In genomic region chr16:76985362-76985761, GRCh38 we compare ENCODE assay signal across 24 cellular contexts.
"Had no signal": no experiment of that assay in that cellular context is flagged by ENCODE, and none has a peak within 500 bp of the region (broad histone marks: within the 10 kb centered on the region; RNA-seq: fewer than 3 reads in every experiment).

No MANE protein-coding gene starts in this region.

- H3K4me1 Mint-ChIP-seq: activated B cell treated with CpG ODN at 0.5 μM for 24 hours; activated CD4-positive, alpha-beta T cell treated with anti-CD3 and anti-CD28 coated beads, Interleukin-2, amount 10 ng/mL, durations not matched to agents 7 days and 5 days; activated T-helper 17 cell treated with anti-CD3 and anti-CD28 coated beads, Interleukin-2, amount 50 U/mL, for 72 hours; T-helper 17 cell had no signal

- H3K4me3 ChIP-seq: ascending aorta, MG63 had no signal

- H3K36me3 ChIP-seq: ascending aorta, MG63 had no signal

- ATAC-seq: activated T-helper 17 cell treated with anti-CD3 and anti-CD28 coated beads, Interleukin-2, amount 50 U/mL, for 72 hours; PC-3; T-helper 17 cell had no signal

- H3K4me1 ChIP-seq: ascending aorta had no signal

- H3K27me3 ChIP-seq: ascending aorta, MG63 had no signal

- H3K9me3 ChIP-seq: ascending aorta, MG63 had no signal

- H3K27ac ChIP-seq: ascending aorta had no signal

- H3K4me3 Mint-ChIP-seq: activated B cell treated with CpG ODN at 0.5 μM for 24 hours; activated CD4-positive, alpha-beta memory T cell treated with anti-CD3 and anti-CD28 coated beads for 36 hours; activated CD4-positive, alpha-beta T cell treated with anti-CD3 and anti-CD28 coated beads, Interleukin-2, amount 10 ng/mL, durations not matched to agents 7 days and 5 days; activated T-helper 17 cell treated with anti-CD3 and anti-CD28 coated beads, Interleukin-2, amount 50 U/mL, for 72 hours; brain; T-helper 17 cell had no signal

- H3K9me3 Mint-ChIP-seq: activated B cell treated with CpG ODN at 0.5 μM for 24 hours; activated CD4-positive, alpha-beta memory T cell treated with anti-CD3 and anti-CD28 coated beads for 36 hours; activated CD4-positive, alpha-beta T cell treated with anti-CD3 and anti-CD28 coated beads, Interleukin-2, amount 10 ng/mL, durations not matched to agents 7 days and 5 days; activated T-helper 17 cell treated with anti-CD3 and anti-CD28 coated beads, Interleukin-2, amount 50 U/mL, for 72 hours had no signal

- H3K27me3 Mint-ChIP-seq: activated B cell treated with CpG ODN at 0.5 μM for 24 hours; activated T-helper 17 cell treated with anti-CD3 and anti-CD28 coated beads, Interleukin-2, amount 50 U/mL, for 72 hours; brain; T-helper 17 cell had no signal

- H3K27ac Mint-ChIP-seq: activated B cell treated with CpG ODN at 0.5 μM for 24 hours; activated CD4-positive, alpha-beta memory T cell treated with anti-CD3 and anti-CD28 coated beads for 36 hours; activated CD4-positive, alpha-beta T cell treated with anti-CD3 and anti-CD28 coated beads, Interleukin-2, amount 10 ng/mL, durations not matched to agents 7 days and 5 days; activated T-helper 17 cell treated with anti-CD3 and anti-CD28 coated beads, Interleukin-2, amount 50 U/mL, for 72 hours; brain; T-helper 17 cell had no signal

- H3K36me3 Mint-ChIP-seq: activated CD4-positive, alpha-beta memory T cell treated with anti-CD3 and anti-CD28 coated beads for 36 hours; brain had no signal

- DNase-seq: activated B cell treated with CpG ODN at 0.5 μM for 24 hours; activated CD4-positive, alpha-beta memory T cell treated with anti-CD3 and anti-CD28 coated beads for 36 hours; activated CD4-positive, alpha-beta T cell treated with anti-CD3 and anti-CD28 coated beads for 1 hour; activated CD4-positive, alpha-beta T cell treated with anti-CD3 and anti-CD28 coated beads, Interleukin-2, amount 10 ng/mL, durations not matched to agents 7 days and 5 days; activated CD8-positive, alpha-beta memory T cell treated with anti-CD3 and anti-CD28 coated beads for 24 hours; activated naive CD4-positive, alpha-beta T cell treated with anti-CD3 and anti-CD28 coated beads, Interleukin-2, amount 50 U/mL, for 16 hours; activated T-cell treated with anti-CD3 and anti-CD28 coated beads for 4 hours; activated T-cell treated with anti-CD3 and anti-CD28 coated beads, Interleukin-2, amount 50 U/mL, for 48 hours; amniotic stem cell; MG63; MV-4-11; NCI-H1092 treated with DMSO at 0.1 percent for 48 hours; NCI-H1417 treated with DMSO at 0.1 percent for 48 hours; NCI-H1694; NCI-H2081; NCI-H510A treated with DMSO at 0.1 percent for 48 hours; NCI-H69; PC-3; SIG-M5; T-helper 17 cell; T-helper 9 cell had no signal
